ENCODE assay signal across 1 cellular context in the genomic region with DNA sequence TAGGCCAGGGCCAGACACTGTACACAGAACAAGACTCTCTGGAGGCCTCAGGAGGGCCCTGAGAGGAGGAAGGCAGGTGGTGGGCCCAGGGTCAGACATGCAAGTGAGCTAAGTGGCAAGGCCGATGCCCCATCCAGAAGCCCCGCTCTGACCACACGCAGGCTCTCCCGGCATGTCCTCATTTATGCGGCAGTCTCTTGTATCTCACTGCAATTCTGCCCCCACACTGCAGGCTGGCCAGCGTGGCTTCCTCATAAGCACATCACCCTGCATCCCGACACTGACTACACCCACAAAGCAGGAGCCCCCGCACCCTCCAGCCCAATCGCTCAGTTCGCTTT.
TF ChIP-seq lines count a peak whose summit lies in the region.

No MANE protein-coding gene starts in this region.

TF ChIP-seq in IMR-90, 13 proteins besides CTCF, POLR2A, EP300 and RAD21 (continued from another document):
- TF ChIP-seq RCOR1 (IDR thresholded peaks at IDR 0.05; ENCODE audit: insufficient replicate concordance, low read length) (no peak), MAFK (IDR thresholded peaks at IDR 0.05; ENCODE audit: low read depth, low read length) (no peak), FOS (IDR thresholded peaks at IDR 0.05; ENCODE audit: low read depth, low read length) (no peak), NFE2L2 (IDR thresholded peaks at IDR 0.05; ENCODE audit: low read depth, low read length) (no peak), RFX5 (IDR thresholded peaks at IDR 0.05; ENCODE audit: low read depth, low read length) (no peak)
